ENCODE assay signal across 17 cellular contexts in genomic region chr13:33119022-33119735, GRCh38.
A peak's percentile ranks its signal among the peaks of the same experiment; 100 is the strongest.
DNase-seq lines count a peak whose midpoint lies in the region; ATAC-seq and TF ChIP-seq lines count a peak whose summit lies in the region.
"Had no signal": no experiment of that assay in that cellular context is flagged by ENCODE, and none has a peak within 500 bp of the region (broad histone marks: within the 10 kb centered on the region; RNA-seq: fewer than 3 reads in every experiment).

No MANE protein-coding gene starts in this region.

- intact Hi-C loops in esophagus squamous epithelium (cut with DNase I) = no loop called here

- H3K27ac ChIP-seq in GM23248 = 0 out of 2 replicates have a peak overlapping the region, but pooled peaks have one; percentile 9
- peak overlapping the region; percentile 88 for H3K27ac ChIP-seq in VCaP
- H3K27ac ChIP-seq in esophagus squamous epithelium = peak overlapping the region in 3 of 4 donors; percentile 39 to 49 (median 46)
- peak overlapping the region; percentile 53 for H3K27ac ChIP-seq in stomach smooth muscle (ENCODE audit: low read length)
- H3K27ac ChIP-seq: BLaER1 treated with 17β-estradiol and CSF1 and Interleukin-3, amounts not matched to agents 10 nM and 100 nM had no signal

- DNase-seq in GM23248 (peak; percentile 39), esophagus squamous epithelium (lab: John Stamatoyannopoulos, UW) (no peak), GM10248 (ENCODE audit: extremely low spot score) (no peak), H4 (ENCODE audit: low spot score) (no peak)
- DNase-seq: activated CD4-positive, alpha-beta T cell treated with anti-CD3 and anti-CD28 coated beads for 4 hours; activated CD8-positive, alpha-beta memory T cell treated with anti-CD3 and anti-CD28 coated beads, Interleukin-2, amount 50 U/mL, for 48 hours; effector CD4-positive, alpha-beta T cell; left ventricle myocardium superior; naive B cell; NCI-H2171; posterior cingulate gyrus; SHP77 had no signal

- CTCF ChIA-PET in GM10248 (lab: Yijun Ruan, JAX) = interaction anchor here (2.2 kb wide), 1 partner anchor 9 kb away, joined by 5 read pairs; no protein-coding TSS in a partner anchor

- no peak for ATAC-seq in HG03571 (IDR thresholded peaks at IDR 0.05; ENCODE audit: unreplicated experiment)
- ATAC-seq: left ventricle myocardium superior had no signal

- no peak for TF ChIP-seq POLR2A in esophagus squamous epithelium (IDR thresholded peaks at IDR 0.05)

- H3K4me2 ChIP-seq in GM23248 (ENCODE audit: unreplicated experiment) = no peak overlapping the region

- H3K27me3 ChIP-seq in GM23248 (replicated peaks; ENCODE audit: insufficient read depth) = no peaks in the 10 kb centered on the region
- H3K27me3 ChIP-seq in esophagus squamous epithelium = no peaks in the 10 kb centered on the region
- no peaks in the 10 kb centered on the region for H3K27me3 ChIP-seq in stomach smooth muscle (ENCODE audit: control insufficient read depth in 1 of 2, insufficient read depth in 2 of 2, low read length in 2 of 2)
- H3K27me3 ChIP-seq: BLaER1 treated with 17β-estradiol and CSF1 and Interleukin-3, amounts not matched to agents 10 nM and 100 nM had no signal

- no peak overlapping the region for H2AFZ ChIP-seq in GM23248

- in situ Hi-C loops in GM23248 (cut with MboI) = no loop called here

- TF ChIP-seq CTCF in VCaP (conservative IDR thresholded peaks at IDR 0.05) (0 out of 2 replicates have a peak, but pooled peaks have one; percentile 10), esophagus squamous epithelium (IDR thresholded peaks at IDR 0.05) (no peak), GM10248 (IDR thresholded peaks at IDR 0.05; ENCODE audit: control extremely low read depth, extremely low read depth, low read depth, missing control alignments) (no peak)

- H3K79me2 ChIP-seq in GM23248 (ENCODE audit: insufficient read depth) = peaks cover 7% of the 10 kb centered on the region; the same call in 1 of the 2 replicates

- WGBS in GM23248 (ENCODE audit: low coverage in 1 of 2, low lambda C conversion rate in 2 of 2, missing lambda C conversion rate in 2 of 2), 2 experiments = 87 to 89% methylated on average over 7 of the region's 7 CpGs
- WGBS in esophagus squamous epithelium, 2 donors = 59 to 61% methylated on average over 7 of the region's 7 CpGs

- H3F3A ChIP-seq in GM23248 (ENCODE audit: insufficient read depth) = peaks cover 36% of the 10 kb centered on the region

- H3K4me3 ChIP-seq in GM23248 = no peak overlapping the region
- no peak overlapping the region for H3K4me3 ChIP-seq in esophagus squamous epithelium
- no peak overlapping the region for H3K4me3 ChIP-seq in stomach smooth muscle (ENCODE audit: low read length in 2 of 2)
- H3K4me3 ChIP-seq: BLaER1 treated with 17β-estradiol and CSF1 and Interleukin-3, amounts not matched to agents 10 nM and 100 nM; HAP-1 had no signal

- POLR2A ChIA-PET in GM10248 (lab: Yijun Ruan, JAX) = no interaction called here

- H3K9me3 ChIP-seq in GM23248 (ENCODE audit: low read depth) (no peaks in the 10 kb centered on the region), esophagus squamous epithelium (no peaks in the 10 kb centered on the region), stomach smooth muscle (ENCODE audit: control insufficient read depth in 2 of 2, low read length in 2 of 2) (no peaks in the 10 kb centered on the region)
- H3K9me3 ChIP-seq: BLaER1 treated with 17β-estradiol and CSF1 and Interleukin-3, amounts not matched to agents 10 nM and 100 nM; HAP-1 had no signal

- no peaks in the 10 kb centered on the region for H3K9me2 ChIP-seq in GM23248 (ENCODE audit: insufficient read depth)

- H3K36me3 ChIP-seq in GM23248 (ENCODE audit: low read depth) = peaks cover 59% of the 10 kb centered on the region
- H3K36me3 ChIP-seq in esophagus squamous epithelium = peaks cover 0 to 34% (median 0%) of the 10 kb centered on the region in 3 donors
- peaks cover 38 to 39% of the 10 kb centered on the region in 2 donors for H3K36me3 ChIP-seq in stomach smooth muscle (ENCODE audit: control insufficient read depth in 2 of 2, insufficient read depth in 2 of 2, low read length in 2 of 2)
- H3K36me3 ChIP-seq: HAP-1 had no signal

- no peak overlapping the region for H3K9ac ChIP-seq in GM23248
- no peak overlapping the region for H3K9ac ChIP-seq in stomach smooth muscle (ENCODE audit: low read length in 2 of 2)
- H3K9ac ChIP-seq: BLaER1 treated with 17β-estradiol and CSF1 and Interleukin-3, amounts not matched to agents 10 nM and 100 nM had no signal

- no peaks in the 10 kb centered on the region for H4K20me1 ChIP-seq in GM23248 (ENCODE audit: insufficient read depth)
- H4K20me1 ChIP-seq: BLaER1 treated with 17β-estradiol and CSF1 and Interleukin-3, amounts not matched to agents 10 nM and 100 nM had no signal

- peaks cover 19% of the 10 kb centered on the region; the same call in 1 of the 2 replicates for H3K4me1 ChIP-seq in GM23248 (ENCODE audit: insufficient read depth)
- peaks cover 4 to 48% (median 9%) of the 10 kb centered on the region in 3 donors for H3K4me1 ChIP-seq in esophagus squamous epithelium
- H3K4me1 ChIP-seq in stomach smooth muscle (ENCODE audit: control insufficient read depth, insufficient read depth, low read length) = peaks cover 24% of the 10 kb centered on the region

Comparison
In these comparisons a context has a peak if more than half of its experiments do, and no peak if none do; other contexts are left out.
1. H3K27ac ChIP-seq: peak in every context shown above with its lines; median percentile 88 in VCaP; 53 in stomach smooth muscle; 46 in esophagus squamous epithelium; 9 in GM23248.